In genomic region chr2:15299904-15300528, GRCh38 we compare ENCODE assay signal across 16 cellular contexts.
DNase-seq lines count a peak whose midpoint lies in the region; ATAC-seq and TF ChIP-seq lines count a peak whose summit lies in the region.
"Had no signal": no experiment of that assay in that cellular context is flagged by ENCODE, and none has a peak within 500 bp of the region (broad histone marks: within the 10 kb centered on the region; RNA-seq: fewer than 3 reads in every experiment).

No MANE protein-coding gene starts in this region.

- peak; percentile 32 for TF ChIP-seq CTCF in endodermal cell (conservative IDR thresholded peaks at IDR 0.05)
- TF ChIP-seq CTCF in CD14-positive monocyte (IDR thresholded peaks at IDR 0.05): no peak

- peak overlapping the region; percentile 79 for H3K27ac Mint-ChIP-seq in activated naive CD8-positive, alpha-beta T cell
- H3K27ac Mint-ChIP-seq in activated naive CD8-positive, alpha-beta T cell treated with anti-CD3 and anti-CD28 coated beads for 36 hours: no peak overlapping the region
- no peak overlapping the region for H3K27ac Mint-ChIP-seq in endodermal cell
- no peak overlapping the region for H3K27ac Mint-ChIP-seq in CD14-positive monocyte

- no peak overlapping the region for H3K27ac ChIP-seq in endodermal cell (ENCODE audit: low read depth, low read length)
- H3K27ac ChIP-seq: BLaER1 treated with 17β-estradiol and CSF1 and Interleukin-3, amounts not matched to agents 10 nM and 100 nM had no signal

- peaks cover 3% of the 10 kb centered on the region for H3K36me3 ChIP-seq in endodermal cell (ENCODE audit: control insufficient read depth, insufficient read depth, low read length)

- ATAC-seq in SK-N-SH treated with all-trans-retinoic acid at 6 μM for 48 hours: peak; percentile 69

- H3K4me3 Mint-ChIP-seq in activated naive CD8-positive, alpha-beta T cell: no peak overlapping the region
- H3K4me3 Mint-ChIP-seq in activated naive CD8-positive, alpha-beta T cell treated with anti-CD3 and anti-CD28 coated beads for 36 hours: no peak overlapping the region
- H3K4me3 Mint-ChIP-seq in endodermal cell: no peak overlapping the region
- H3K4me3 Mint-ChIP-seq in CD14-positive monocyte: no peak overlapping the region
- H3K4me3 Mint-ChIP-seq: H9, IgD-negative memory B cell had no signal

- H3K9me3 ChIP-seq in endodermal cell (ENCODE audit: control insufficient read depth, low read length): no peaks in the 10 kb centered on the region

- 89 to 100% methylated on average over 1 to 3 of the region's 4 CpGs for WGBS in endodermal cell (ENCODE audit: insufficient coverage in 1 of 2, insufficient read length in 1 of 2), 2 experiments

- no peak overlapping the region for H3K4me3 ChIP-seq in endodermal cell (ENCODE audit: low read length)
- H3K4me3 ChIP-seq: BLaER1 treated with 17β-estradiol and CSF1 and Interleukin-3, amounts not matched to agents 10 nM and 100 nM had no signal

- peaks cover 24% of the 10 kb centered on the region for H3K4me1 Mint-ChIP-seq in activated naive CD8-positive, alpha-beta T cell (ENCODE audit: low read depth)
- peaks cover 32% of the 10 kb centered on the region for H3K4me1 Mint-ChIP-seq in activated naive CD8-positive, alpha-beta T cell treated with anti-CD3 and anti-CD28 coated beads for 36 hours
- H3K4me1 Mint-ChIP-seq in endodermal cell: no peaks in the 10 kb centered on the region
- peaks cover 7% of the 10 kb centered on the region for H3K4me1 Mint-ChIP-seq in CD14-positive monocyte

- H3K27me3 Mint-ChIP-seq in activated naive CD8-positive, alpha-beta T cell: no peaks in the 10 kb centered on the region
- no peaks in the 10 kb centered on the region for H3K27me3 Mint-ChIP-seq in activated naive CD8-positive, alpha-beta T cell treated with anti-CD3 and anti-CD28 coated beads for 36 hours
- H3K27me3 Mint-ChIP-seq in endodermal cell (ENCODE audit: insufficient read depth) (no peaks in the 10 kb centered on the region), CD14-positive monocyte (ENCODE audit: low read depth in 3 of 3) (no peaks in the 10 kb centered on the region)
- H3K27me3 Mint-ChIP-seq: IgD-negative memory B cell had no signal

- peaks cover 53% of the 10 kb centered on the region for H3K36me3 Mint-ChIP-seq in activated naive CD8-positive, alpha-beta T cell
- peaks cover 48% of the 10 kb centered on the region for H3K36me3 Mint-ChIP-seq in activated naive CD8-positive, alpha-beta T cell treated with anti-CD3 and anti-CD28 coated beads for 36 hours
- H3K36me3 Mint-ChIP-seq in endodermal cell (ENCODE audit: low read depth): peaks cover 21% of the 10 kb centered on the region
- peaks cover 62 to 66% of the 10 kb centered on the region in 2 donors for H3K36me3 Mint-ChIP-seq in CD14-positive monocyte

- H3K9ac ChIP-seq in endodermal cell (ENCODE audit: extremely low read depth, low read length, poor library complexity, severe bottlenecking): no peak overlapping the region
- H3K9ac ChIP-seq: BLaER1 treated with 17β-estradiol and CSF1 and Interleukin-3, amounts not matched to agents 10 nM and 100 nM had no signal

- intact Hi-C loops in CD14-positive monocyte (cut with micrococcal nuclease): no loop called here

- no peak for DNase-seq in activated naive CD8-positive, alpha-beta T cell treated with anti-CD3 and anti-CD28 coated beads for 36 hours
- no peak for DNase-seq in endodermal cell
- DNase-seq in putamen (ENCODE audit: low spot score): peak; percentile 57
- no peak for DNase-seq in CD14-positive monocyte (ENCODE audit: low spot score)
- no peak for DNase-seq in DMS153 treated with DMSO at 0.1 percent for 48 hours (lab: John Stamatoyannopoulos, UW; ENCODE audit: unreplicated experiment)
- DNase-seq in cerebellar cortex (ENCODE audit: low spot score): no peak
- DNase-seq: EL, H9, NCI-H1105 treated with DMSO at 0.1 percent for 48 hours, NCI-H1694 treated with DMSO at 0.1 percent for 48 hours, NCI-H69, SHP77 treated with DMSO at 0.1 percent for 48 hours had no signal

- no peaks in the 10 kb centered on the region for H3K27me3 ChIP-seq in endodermal cell (ENCODE audit: control insufficient read depth, insufficient read depth, low read length, poor library complexity, severe bottlenecking)
- H3K27me3 ChIP-seq: BLaER1 treated with 17β-estradiol and CSF1 and Interleukin-3, amounts not matched to agents 10 nM and 100 nM had no signal

- no peaks in the 10 kb centered on the region for H3K9me3 Mint-ChIP-seq in activated naive CD8-positive, alpha-beta T cell (ENCODE audit: low read depth)
- H3K9me3 Mint-ChIP-seq in activated naive CD8-positive, alpha-beta T cell treated with anti-CD3 and anti-CD28 coated beads for 36 hours: no peaks in the 10 kb centered on the region
- no peaks in the 10 kb centered on the region for H3K9me3 Mint-ChIP-seq in endodermal cell
- peaks cover 0 to 7% (median 2%) of the 10 kb centered on the region in 7 donors for H3K9me3 Mint-ChIP-seq in CD14-positive monocyte
- H3K9me3 Mint-ChIP-seq: H9, IgD-negative memory B cell had no signal

- no peaks in the 10 kb centered on the region for H3K4me1 ChIP-seq in endodermal cell (ENCODE audit: control insufficient read depth, insufficient read depth, low read length)

TF ChIP-seq in SK-N-SH treated with all-trans-retinoic acid at 6 μM for 48 hours, 23 proteins besides CTCF, POLR2A, EP300 and RAD21:
- TF ChIP-seq CSRNP3 (CRISPR knock-in tag; IDR thresholded peaks at IDR 0.05) (no peak), ARNTL (CRISPR knock-in tag; IDR thresholded peaks at IDR 0.05; ENCODE audit: borderline replicate concordance, low read depth) (no peak), TOX (CRISPR knock-in tag; IDR thresholded peaks at IDR 0.05; ENCODE audit: borderline replicate concordance) (no peak), CSDC2 (CRISPR knock-in tag; IDR thresholded peaks at IDR 0.05) (no peak), POU6F1 (CRISPR knock-in tag; IDR thresholded peaks at IDR 0.05; ENCODE audit: borderline replicate concordance, low read depth) (no peak), PATZ1 (CRISPR knock-in tag; IDR thresholded peaks at IDR 0.05; ENCODE audit: borderline replicate concordance) (no peak), SNAI2 (CRISPR knock-in tag; IDR thresholded peaks at IDR 0.05) (no peak), ISL1 (CRISPR knock-in tag; IDR thresholded peaks at IDR 0.05) (no peak), ZNF70 (CRISPR knock-in tag; IDR thresholded peaks at IDR 0.05) (no peak), ZNF565 (CRISPR knock-in tag; conservative IDR thresholded peaks at IDR 0.05; ENCODE audit: low read depth) (no peak)
